8 cellular contexts compared by ENCODE assay signal in the genomic region with DNA sequence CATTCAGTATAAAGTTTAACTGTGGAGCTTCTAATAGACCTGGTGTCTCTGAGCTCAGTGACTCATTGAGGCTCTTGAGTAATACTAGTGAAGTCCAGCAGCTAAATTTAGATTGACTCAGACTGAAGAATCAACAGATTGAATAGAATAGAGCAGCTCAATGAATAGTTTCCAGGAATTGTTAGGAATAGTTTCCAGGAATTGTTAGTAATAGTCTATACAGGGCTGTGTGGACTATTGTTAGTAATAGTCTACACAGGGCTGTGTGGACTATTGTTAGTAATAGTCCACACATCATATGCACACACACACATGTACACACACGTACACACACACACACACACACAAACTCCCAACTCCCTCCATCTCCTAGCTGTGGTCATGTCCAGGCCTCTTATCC. TPM values are rescaled to one million over a fixed set of nuclear protein-coding genes. Genes with fewer than 3 reads are reported as not detected.
DNase-seq lines count a peak whose midpoint lies in the region; ATAC-seq, FAIRE-seq and TF ChIP-seq lines count a peak whose summit lies in the region.
"Had no signal": no experiment of that assay in that cellular context is flagged by ENCODE, and none has a peak within 500 bp of the region (broad histone marks: within the 10 kb centered on the region; RNA-seq: fewer than 3 reads in every experiment).

No MANE protein-coding gene starts in this region.

- CTCF ChIA-PET in CD8-positive, alpha-beta T cell (lab: Charles Lee): no interaction called here

- DNase-seq in HTR-8/SVneo (ENCODE audit: insufficient read length, low spot score) (peak; percentile 17), adipocyte (ENCODE audit: low read depth) (peak; percentile 90), left ventricle myocardium inferior (no peak), stromal cell of bone marrow (ENCODE audit: low read depth) (peak; percentile 92), OCI-M2 (lab: John Stamatoyannopoulos, UW; ENCODE audit: unreplicated experiment) (no peak)
- no peak for DNase-seq in CD8-positive, alpha-beta T cell
- DNase-seq: stimulated activated CD4-positive, alpha-beta T cell treated with anti-CD3 and anti-CD28 coated beads, Interleukin-4, amount 100 ng/mL, for 1 hour had no signal

- H3K36me3 ChIP-seq in adipocyte (ENCODE audit: control insufficient read depth, insufficient read depth, low read length, severe bottlenecking) (no peaks in the 10 kb centered on the region), left ventricle myocardium inferior (no peaks in the 10 kb centered on the region)
- H3K36me3 ChIP-seq in CD8-positive, alpha-beta T cell (ENCODE audit: insufficient read depth, low read length): no peaks in the 10 kb centered on the region

- H3K4me1 Mint-ChIP-seq in CD8-positive, alpha-beta T cell (ENCODE audit: low read depth): no peaks in the 10 kb centered on the region

- POLR2A ChIA-PET in CD8-positive, alpha-beta T cell (lab: Charles Lee): no interaction called here

- peak overlapping the region; percentile 6 for H3K4me3 ChIP-seq in adipocyte (ENCODE audit: low read length)
- H3K4me3 ChIP-seq in left ventricle myocardium inferior: no peak overlapping the region
- no peak overlapping the region for H3K4me3 ChIP-seq in CD8-positive, alpha-beta T cell (ENCODE audit: low read depth, low read length)

- TF ChIP-seq CTCF in left ventricle myocardium inferior (IDR thresholded peaks at IDR 0.05; ENCODE audit: borderline replicate concordance): no peak
- TF ChIP-seq CTCF in CD8-positive, alpha-beta T cell (IDR thresholded peaks at IDR 0.05): no peak

- no peaks in the 10 kb centered on the region for H3K9me3 ChIP-seq in adipocyte (ENCODE audit: control insufficient read depth, low read length)
- H3K9me3 ChIP-seq in left ventricle myocardium inferior (replicated peaks): no peaks in the 10 kb centered on the region
- no peaks in the 10 kb centered on the region for H3K9me3 ChIP-seq in CD8-positive, alpha-beta T cell (ENCODE audit: low read length)

- no peaks in the 10 kb centered on the region for H3K9me3 Mint-ChIP-seq in CD8-positive, alpha-beta T cell

- ATAC-seq in CD8-positive, alpha-beta T cell: no peak
- no peak for ATAC-seq in HG03432 (IDR thresholded peaks at IDR 0.05; ENCODE audit: unreplicated experiment)

- no peaks in the 10 kb centered on the region for H3K36me3 Mint-ChIP-seq in CD8-positive, alpha-beta T cell

- no peak overlapping the region for H3K27ac Mint-ChIP-seq in CD8-positive, alpha-beta T cell

- H3K27ac ChIP-seq in left ventricle myocardium inferior (replicated peaks): peak overlapping the region; percentile 37
- no peak overlapping the region for H3K27ac ChIP-seq in CD8-positive, alpha-beta T cell (ENCODE audit: low read depth, low read length)

- peaks cover 9% of the 10 kb centered on the region for H3K27me3 Mint-ChIP-seq in CD8-positive, alpha-beta T cell (ENCODE audit: low read depth)

- FAIRE-seq in HTR-8/SVneo (lab: Jason Lieb, UNC): no peak

- H3K4me3 Mint-ChIP-seq in CD8-positive, alpha-beta T cell: no peak overlapping the region

- peaks cover 24% of the 10 kb centered on the region for H3K4me1 ChIP-seq in adipocyte (ENCODE audit: control insufficient read depth, insufficient read depth, low read length)
- peaks cover 20% of the 10 kb centered on the region for H3K4me1 ChIP-seq in left ventricle myocardium inferior
- no peaks in the 10 kb centered on the region for H3K4me1 ChIP-seq in CD8-positive, alpha-beta T cell (ENCODE audit: insufficient read depth, low read length)

- no peaks in the 10 kb centered on the region for H3K27me3 ChIP-seq in adipocyte (replicated peaks; ENCODE audit: control insufficient read depth, insufficient read depth, low read length)
- no peaks in the 10 kb centered on the region for H3K27me3 ChIP-seq in left ventricle myocardium inferior (ENCODE audit: low read depth)
- H3K27me3 ChIP-seq in CD8-positive, alpha-beta T cell (ENCODE audit: insufficient read depth, low read length): no peaks in the 10 kb centered on the region

- intact Hi-C loops in left ventricle myocardium inferior (cut with micrococcal nuclease): no loop called here
- intact Hi-C loops in CD8-positive, alpha-beta T cell (cut with DNase I, micrococcal nuclease): loop anchor here in 1 of 2 experiments (5.0 to 10.0 kb wide), 2 partner anchors 1372 to 1549 kb away; no protein-coding TSS in a partner anchor

- peak overlapping the region; percentile 1 for H3K9ac ChIP-seq in adipocyte (ENCODE audit: low read length)

RNA-seq across cellular contexts. Expression of gene GIMD1, which starts 3.0 kb away (rescaled TPM):
- not detected for total RNA-seq in left ventricle myocardium inferior
- total RNA-seq in CD8-positive, alpha-beta T cell: not detected

RNA-seq across cellular contexts. Expression of gene AIMP1, which starts 49.3 kb away (rescaled TPM):
- 36.4 TPM for total RNA-seq in left ventricle myocardium inferior
- total RNA-seq in CD8-positive, alpha-beta T cell: 10 to 100 TPM; 69.3 to 79.2 TPM

RNA-seq across cellular contexts. Expression of gene TBCK, which starts 49.6 kb away (rescaled TPM):
- 20.3 TPM for total RNA-seq in left ventricle myocardium inferior
- total RNA-seq in CD8-positive, alpha-beta T cell: 10 to 100 TPM; 17.4 to 20.4 TPM

Comparison
In these comparisons a context has a peak if more than half of its experiments do, and no peak if none do; other contexts are left out.
1. DNase-seq: peak in HTR-8/SVneo (single experiment), adipocyte (single experiment) and stromal cell of bone marrow (single experiment); none in left ventricle myocardium inferior (single experiment), OCI-M2 (single experiment) and CD8-positive, alpha-beta T cell (0 of 7).